Comparison of ENCODE assay signal across 14 cellular contexts in the genomic region with DNA sequence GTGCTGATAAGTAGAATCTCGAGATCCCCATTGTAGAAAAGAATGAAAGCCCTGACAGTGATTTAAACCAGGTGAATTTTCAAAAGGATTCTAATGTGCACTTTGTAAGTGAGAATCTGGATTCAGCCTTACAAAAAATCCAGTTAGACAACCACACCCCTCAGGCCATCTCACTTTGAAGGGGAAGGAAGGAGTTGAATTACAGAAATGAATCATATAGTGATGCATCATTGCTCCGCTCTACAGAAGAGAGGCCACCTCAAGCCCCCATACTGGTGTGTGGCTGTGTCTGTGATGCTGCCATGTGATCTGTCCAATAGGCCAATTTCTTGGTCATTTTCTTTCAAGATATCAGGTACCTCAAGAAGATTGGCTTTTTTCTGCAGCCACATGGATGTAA.
A peak's percentile ranks its signal among the peaks of the same experiment; 100 is the strongest.
DNase-seq lines count a peak whose midpoint lies in the region; ATAC-seq, FAIRE-seq and TF ChIP-seq lines count a peak whose summit lies in the region.
"Had no signal": no experiment of that assay in that cellular context is flagged by ENCODE, and none has a peak within 500 bp of the region (broad histone marks: within the 10 kb centered on the region; RNA-seq: fewer than 3 reads in every experiment).

No MANE protein-coding gene starts in this region.

- ATAC-seq in A549 = peak in 1 of 2 experiments; percentile 52; a peak in 3 of 6 replicates
- peak; percentile 78 for ATAC-seq in GM19351 (IDR thresholded peaks at IDR 0.05; ENCODE audit: unreplicated experiment)
- ATAC-seq in GM21619 (IDR thresholded peaks at IDR 0.05; ENCODE audit: unreplicated experiment) = no peak

- DNase-seq in A549 (ENCODE audit: low read depth in 1 of 2, low spot score in 1 of 2) (peak; percentile 14 to 36), LHCN-M2 (ENCODE audit: low read depth) (peak; percentile 87), dedifferentiated amniotic fluid mesenchymal stem cell (ENCODE audit: extremely low spot score) (peak; percentile 65), endothelial cell (ENCODE audit: low spot score) (no peak), islet precursor cell (no peak), 8988T (no peak)
- DNase-seq: activated T-cell treated with anti-CD3 and anti-CD28 coated beads, Interleukin-2, amount 50 U/mL, for 1 hour; CD4-positive, CD25-positive, alpha-beta regulatory T cell; effector memory CD4-positive, alpha-beta T cell; NCI-H2029; substantia nigra had no signal

- H3K4me2 ChIP-seq in A549 = peak overlapping the region; percentile 37; the same call in 1 of the 3 replicates

- no peak overlapping the region for H3K4me3 Mint-ChIP-seq in endothelial cell (ENCODE audit: unreplicated experiment)
- H3K4me3 Mint-ChIP-seq: CD4-positive, CD25-positive, alpha-beta regulatory T cell had no signal

- no peak for TF ChIP-seq CTCF in A549 (IDR thresholded peaks at IDR 0.05)
- no peak for TF ChIP-seq CTCF in endothelial cell (IDR thresholded peaks at IDR 0.05; ENCODE audit: unreplicated experiment)

- POLR2A ChIA-PET in A549 (lab: Yijun Ruan, JAX) = no interaction called here

- TF ChIP-seq EP300 in A549 (IDR thresholded peaks at IDR 0.05) = no peak

- H3K4me1 Mint-ChIP-seq in endothelial cell (ENCODE audit: unreplicated experiment) = no peaks in the 10 kb centered on the region
- H3K4me1 Mint-ChIP-seq: CD4-positive, CD25-positive, alpha-beta regulatory T cell had no signal

- FAIRE-seq in A549 (lab: Jason Lieb, UNC) = no peak

- WGBS in A549 (ENCODE audit: missing lambda C conversion rate) = 31% methylated on average over 2 of the region's 2 CpGs

- H3K36me3 Mint-ChIP-seq in endothelial cell (ENCODE audit: low read depth, unreplicated experiment) = no peaks in the 10 kb centered on the region
- H3K36me3 Mint-ChIP-seq: CD4-positive, CD25-positive, alpha-beta regulatory T cell had no signal

- H3K27ac Mint-ChIP-seq in endothelial cell (ENCODE audit: unreplicated experiment) = no peak overlapping the region
- H3K27ac Mint-ChIP-seq: CD4-positive, CD25-positive, alpha-beta regulatory T cell had no signal

- no peaks in the 10 kb centered on the region for H3K9me3 Mint-ChIP-seq in endothelial cell (ENCODE audit: unreplicated experiment)
- H3K9me3 Mint-ChIP-seq: CD4-positive, CD25-positive, alpha-beta regulatory T cell had no signal

- H3K27me3 Mint-ChIP-seq in endothelial cell (ENCODE audit: unreplicated experiment) = no peaks in the 10 kb centered on the region
- H3K27me3 Mint-ChIP-seq: CD4-positive, CD25-positive, alpha-beta regulatory T cell had no signal

- no peak for TF ChIP-seq RAD21 in A549 (conservative IDR thresholded peaks at IDR 0.05 in 1 of 2, IDR thresholded peaks at IDR 0.05 in 1 of 2)

- H3K4me1 ChIP-seq in A549 = peaks cover 41% of the 10 kb centered on the region

- no peak for TF ChIP-seq POLR2A in A549 (IDR thresholded peaks at IDR 0.05; ENCODE audit: low read length)

- H3K27ac ChIP-seq in A549 = peak overlapping the region in 1 of 2 experiments; percentile 58; a peak in 2 of 6 replicates
- H3K27ac ChIP-seq: SJSA1 had no signal

- no peak overlapping the region for H3K4me3 ChIP-seq in A549
- H3K4me3 ChIP-seq: SJSA1 had no signal

- CTCF ChIA-PET in A549 (lab: Yijun Ruan, JAX) = no interaction called here

- H3K9me3 ChIP-seq in A549 = no peaks in the 10 kb centered on the region
- H3K9me3 ChIP-seq: SJSA1 had no signal

TF ChIP-seq in A549, 52 proteins besides CTCF, POLR2A, EP300 and RAD21:
- TF ChIP-seq FOSL2 (IDR thresholded peaks at IDR 0.05) (no peak), FOSL2 (CRISPR knock-in tag; IDR thresholded peaks at IDR 0.05) (peak; percentile 36; the same call in 1 of the 2 replicates)
- TF ChIP-seq, protein P1, sequence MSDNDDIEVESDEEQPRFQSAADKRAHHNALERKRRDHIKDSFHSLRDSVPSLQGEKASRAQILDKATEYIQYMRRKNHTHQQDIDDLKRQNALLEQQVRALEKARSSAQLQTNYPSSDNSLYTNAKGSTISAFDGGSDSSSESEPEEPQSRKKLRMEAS (IDR thresholded peaks at IDR 0.05) = no peak

Comparison
In these comparisons a context has a peak if more than half of its experiments do, and no peak if none do; other contexts are left out.
1. DNase-seq: peak in A549 (2 of 2), LHCN-M2 (single experiment) and dedifferentiated amniotic fluid mesenchymal stem cell (single experiment); none in endothelial cell (single experiment), islet precursor cell (single experiment) and 8988T (single experiment).